ENCODE assay signal across 35 cellular contexts in genomic region chr7:127000725-127001124, GRCh38.
"Had no signal": no experiment of that assay in that cellular context is flagged by ENCODE, and none has a peak within 500 bp of the region (broad histone marks: within the 10 kb centered on the region; RNA-seq: fewer than 3 reads in every experiment).

No MANE protein-coding gene starts in this region.

- DNase-seq: Karpas-422, Kasumi-1, MG63, MM.1S, MV-4-11, NCI-H1048, NCI-H1092, NCI-H1092 treated with DMSO at 0.1 percent for 48 hours, NCI-H1105, NCI-H1105 treated with DMSO at 0.1 percent for 48 hours, NCI-H1417, NCI-H1417 treated with DMSO at 0.1 percent for 48 hours, NCI-H1436, NCI-H1436 treated with DMSO at 0.1 percent for 48 hours, NCI-H146, NCI-H1694, NCI-H1694 treated with DMSO at 0.1 percent for 48 hours, NCI-H187, NCI-H187 treated with DMSO at 0.1 percent for 48 hours, NCI-H1930, NCI-H2029, NCI-H2029 treated with DMSO at 0.1 percent for 48 hours, NCI-H2081, NCI-H2081 treated with DMSO at 0.1 percent for 48 hours, NCI-H2107, NCI-H2171, NCI-H2171 treated with DMSO at 0.1 percent for 48 hours, NCI-H2227 treated with DMSO at 0.1 percent for 48 hours, NCI-H226, NCI-H345, NCI-H446, NCI-H446 treated with DMSO at 0.1 percent for 48 hours, NCI-H510A, NCI-H510A treated with DMSO at 0.1 percent for 48 hours, NCI-H524 had no signal

- H3K9me3 ChIP-seq: MG63 had no signal

- H3K4me3 ChIP-seq: MG63 had no signal

- H3K27me3 ChIP-seq: MG63 had no signal

- H3K36me3 ChIP-seq: MG63 had no signal
